7 cellular contexts compared by ENCODE assay signal in genomic region chr20:45470939-45471338, GRCh38. TPM values are rescaled to one million over a fixed set of nuclear protein-coding genes. Genes with fewer than 3 reads are reported as not detected.
A peak's percentile ranks its signal among the peaks of the same experiment; 100 is the strongest.
DNase-seq lines count a peak whose midpoint lies in the region; ATAC-seq, FAIRE-seq and TF ChIP-seq lines count a peak whose summit lies in the region.

No MANE protein-coding gene starts in this region.

- FAIRE-seq in GM12892 (lab: Jason Lieb, UNC), result peak; percentile 60

- peak overlapping the region; percentile 53 for H3K4me3 Mint-ChIP-seq in central memory CD8-positive, alpha-beta T cell

- H3K27me3 Mint-ChIP-seq in central memory CD8-positive, alpha-beta T cell, result peaks cover 27% of the 10 kb centered on the region

- no peak for DNase-seq in GM12892 (ENCODE audit: insufficient read length)
- no peak for DNase-seq in central memory CD8-positive, alpha-beta T cell (ENCODE audit: low spot score in 2 of 2)
- DNase-seq in HuH-7 (ENCODE audit: low spot score), result no peak
- DNase-seq in COLO829 (ENCODE audit: low spot score), result no peak

- ATAC-seq in central memory CD8-positive, alpha-beta T cell (replicated peaks; ENCODE audit: extremely low read depth, poor library complexity, severe bottlenecking), result no peak
- no peak for ATAC-seq in GM21367 (IDR thresholded peaks at IDR 0.05; ENCODE audit: unreplicated experiment)

- H3K27me3 ChIP-seq in HUES48 (ENCODE audit: control insufficient read depth, insufficient read depth, low read length) (peaks cover 25% of the 10 kb centered on the region), muscle layer of colon (ENCODE audit: control insufficient read depth in 1 of 2, insufficient read depth in 2 of 2, low read length in 2 of 2) (no peaks in the 10 kb centered on the region)

- no peaks in the 10 kb centered on the region for H3K4me1 Mint-ChIP-seq in central memory CD8-positive, alpha-beta T cell

- peaks cover 11% of the 10 kb centered on the region for H3K4me1 ChIP-seq in HUES48 (ENCODE audit: control insufficient read depth, insufficient read depth, low read length)
- H3K4me1 ChIP-seq in muscle layer of colon (ENCODE audit: insufficient read depth, low read length), result no peaks in the 10 kb centered on the region

- no peak overlapping the region for H3K27ac Mint-ChIP-seq in central memory CD8-positive, alpha-beta T cell (ENCODE audit: low read depth)

- H3K4me3 ChIP-seq in HUES48 (ENCODE audit: low read depth, low read length) (peak overlapping the region; percentile 67), muscle layer of colon (ENCODE audit: low read depth in 1 of 2, low read length in 2 of 2) (peak overlapping the region; percentile 10 to 73)

- H3K27ac ChIP-seq in HUES48 (ENCODE audit: low read depth, low read length), result no peak overlapping the region
- peak overlapping the region; percentile 79 for H3K27ac ChIP-seq in muscle layer of colon (ENCODE audit: low read depth, low read length)

- H3K36me3 ChIP-seq in HUES48 (ENCODE audit: control insufficient read depth, insufficient read depth, low read length) (no peaks in the 10 kb centered on the region), muscle layer of colon (ENCODE audit: insufficient read depth, low read length) (no peaks in the 10 kb centered on the region)

- TF ChIP-seq POLR2A in GM12892 (IDR thresholded peaks at IDR 0.05; ENCODE audit: low read depth, low read length), result no peak

- no peaks in the 10 kb centered on the region for H3K9me3 Mint-ChIP-seq in central memory CD8-positive, alpha-beta T cell

- H3K36me3 Mint-ChIP-seq in central memory CD8-positive, alpha-beta T cell (ENCODE audit: insufficient read depth), result no peaks in the 10 kb centered on the region

- H3K9ac ChIP-seq in HUES48 (ENCODE audit: low read depth, low read length), result peak overlapping the region; percentile 26
- peak overlapping the region; percentile 68 for H3K9ac ChIP-seq in muscle layer of colon (ENCODE audit: low read length)

- H3K9me3 ChIP-seq in HUES48 (ENCODE audit: control insufficient read depth, insufficient read depth, low read length) (no peaks in the 10 kb centered on the region), muscle layer of colon (ENCODE audit: low read length) (no peaks in the 10 kb centered on the region)

RNA-seq across cellular contexts. Expression of gene WFDC2, which starts 1.4 kb away (rescaled TPM):
- polyA plus RNA-seq in GM12892 (2012; ENCODE audit: missing spikeins), result 2.0 TPM

RNA-seq across cellular contexts. Expression of gene SPINT3, which starts 44.5 kb away (rescaled TPM):
- polyA plus RNA-seq in GM12892 (2012; ENCODE audit: missing spikeins), result not detected

RNA-seq across cellular contexts. Expression of gene PIGT, which starts 55.0 kb away (rescaled TPM):
- polyA plus RNA-seq in GM12892 (2012; ENCODE audit: missing spikeins), result 20.9 TPM
